ENCODE assay signal across 1 cellular context in the genomic region with DNA sequence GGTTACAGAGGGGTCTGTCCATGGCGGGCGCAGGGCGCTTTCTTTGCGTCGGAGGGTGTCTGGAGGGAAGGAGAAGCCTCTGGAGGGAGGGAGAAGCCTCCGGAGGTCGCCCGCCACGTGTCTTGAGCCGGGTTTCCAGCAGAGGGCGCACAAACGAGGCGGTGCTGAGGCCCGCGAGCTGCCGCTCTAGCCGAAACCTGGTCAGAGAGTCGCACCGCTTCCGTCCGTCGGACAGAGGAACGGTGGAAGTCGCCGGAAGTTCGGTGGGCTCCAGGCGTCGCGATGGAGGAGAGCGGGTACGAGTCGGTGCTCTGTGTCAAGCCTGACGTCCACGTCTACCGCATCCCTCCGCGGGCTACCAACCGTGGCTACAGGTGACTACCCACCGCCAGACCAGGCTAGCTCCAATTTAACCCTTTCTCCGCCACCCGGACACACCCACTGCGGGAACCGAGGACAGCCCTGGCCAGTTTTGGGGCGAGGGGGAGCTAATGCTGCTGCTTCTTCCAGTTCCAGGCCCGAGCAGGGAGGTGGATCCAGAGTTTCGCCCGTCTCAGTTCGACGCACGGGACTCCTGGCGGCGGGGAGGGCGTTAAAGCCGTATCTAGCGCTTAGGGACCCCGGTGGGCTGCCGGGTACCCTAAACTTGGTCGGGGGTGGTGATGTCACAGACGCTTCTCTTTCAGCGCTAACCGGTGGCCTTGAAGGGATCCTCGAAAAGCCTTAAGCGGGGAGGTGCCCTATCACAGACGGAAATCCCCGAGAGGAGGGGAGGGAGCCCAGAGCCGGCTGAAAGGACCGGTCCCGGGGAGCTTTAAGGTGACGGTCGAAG.
TF ChIP-seq lines count a peak whose summit lies in the region.

A gene with protein sequence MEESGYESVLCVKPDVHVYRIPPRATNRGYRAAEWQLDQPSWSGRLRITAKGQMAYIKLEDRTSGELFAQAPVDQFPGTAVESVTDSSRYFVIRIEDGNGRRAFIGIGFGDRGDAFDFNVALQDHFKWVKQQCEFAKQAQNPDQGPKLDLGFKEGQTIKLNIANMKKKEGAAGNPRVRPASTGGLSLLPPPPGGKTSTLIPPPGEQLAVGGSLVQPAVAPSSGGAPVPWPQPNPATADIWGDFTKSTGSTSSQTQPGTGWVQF (plus strand): TSS at position 245 of the 832 bp plus-strand sequence. CDS start 38 bp downstream, at position 283.

TF ChIP-seq in WTC11, 78 proteins besides CTCF, POLR2A, EP300 and RAD21 (continued from another document and continues in another):
- no peak for TF ChIP-seq OVOL2 (CRISPR knock-in tag; IDR thresholded peaks at IDR 0.05; ENCODE audit: borderline replicate concordance)
- no peak for TF ChIP-seq ATF1 (CRISPR knock-in tag; IDR thresholded peaks at IDR 0.05)
- TF ChIP-seq, protein P1, sequence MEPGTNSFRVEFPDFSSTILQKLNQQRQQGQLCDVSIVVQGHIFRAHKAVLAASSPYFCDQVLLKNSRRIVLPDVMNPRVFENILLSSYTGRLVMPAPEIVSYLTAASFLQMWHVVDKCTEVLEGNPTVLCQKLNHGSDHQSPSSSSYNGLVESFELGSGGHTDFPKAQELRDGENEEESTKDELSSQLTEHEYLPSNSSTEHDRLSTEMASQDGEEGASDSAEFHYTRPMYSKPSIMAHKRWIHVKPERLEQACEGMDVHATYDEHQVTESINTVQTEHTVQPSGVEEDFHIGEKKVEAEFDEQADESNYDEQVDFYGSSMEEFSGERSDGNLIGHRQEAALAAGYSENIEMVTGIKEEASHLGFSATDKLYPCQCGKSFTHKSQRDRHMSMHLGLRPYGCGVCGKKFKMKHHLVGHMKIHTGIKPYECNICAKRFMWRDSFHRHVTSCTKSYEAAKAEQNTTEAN (CRISPR knock-in tag; IDR thresholded peaks at IDR 0.05): no peak; the same call in 1 of the 2 replicates
- TF ChIP-seq ZBTB21 (CRISPR knock-in tag; IDR thresholded peaks at IDR 0.05; ENCODE audit: borderline replicate concordance): no peak
- TF ChIP-seq, protein P2, sequence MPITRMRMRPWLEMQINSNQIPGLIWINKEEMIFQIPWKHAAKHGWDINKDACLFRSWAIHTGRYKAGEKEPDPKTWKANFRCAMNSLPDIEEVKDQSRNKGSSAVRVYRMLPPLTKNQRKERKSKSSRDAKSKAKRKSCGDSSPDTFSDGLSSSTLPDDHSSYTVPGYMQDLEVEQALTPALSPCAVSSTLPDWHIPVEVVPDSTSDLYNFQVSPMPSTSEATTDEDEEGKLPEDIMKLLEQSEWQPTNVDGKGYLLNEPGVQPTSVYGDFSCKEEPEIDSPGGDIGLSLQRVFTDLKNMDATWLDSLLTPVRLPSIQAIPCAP (CRISPR knock-in tag; IDR thresholded peaks at IDR 0.05): no peak
- TF ChIP-seq, protein P3, sequence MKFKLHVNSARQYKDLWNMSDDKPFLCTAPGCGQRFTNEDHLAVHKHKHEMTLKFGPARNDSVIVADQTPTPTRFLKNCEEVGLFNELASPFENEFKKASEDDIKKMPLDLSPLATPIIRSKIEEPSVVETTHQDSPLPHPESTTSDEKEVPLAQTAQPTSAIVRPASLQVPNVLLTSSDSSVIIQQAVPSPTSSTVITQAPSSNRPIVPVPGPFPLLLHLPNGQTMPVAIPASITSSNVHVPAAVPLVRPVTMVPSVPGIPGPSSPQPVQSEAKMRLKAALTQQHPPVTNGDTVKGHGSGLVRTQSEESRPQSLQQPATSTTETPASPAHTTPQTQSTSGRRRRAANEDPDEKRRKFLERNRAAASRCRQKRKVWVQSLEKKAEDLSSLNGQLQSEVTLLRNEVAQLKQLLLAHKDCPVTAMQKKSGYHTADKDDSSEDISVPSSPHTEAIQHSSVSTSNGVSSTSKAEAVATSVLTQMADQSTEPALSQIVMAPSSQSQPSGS (CRISPR knock-in tag; IDR thresholded peaks at IDR 0.05; ENCODE audit: borderline replicate concordance, low read depth): no peak
- no peak for TF ChIP-seq FOXJ3 (CRISPR knock-in tag; IDR thresholded peaks at IDR 0.05; ENCODE audit: borderline replicate concordance)
- TF ChIP-seq, protein P4, sequence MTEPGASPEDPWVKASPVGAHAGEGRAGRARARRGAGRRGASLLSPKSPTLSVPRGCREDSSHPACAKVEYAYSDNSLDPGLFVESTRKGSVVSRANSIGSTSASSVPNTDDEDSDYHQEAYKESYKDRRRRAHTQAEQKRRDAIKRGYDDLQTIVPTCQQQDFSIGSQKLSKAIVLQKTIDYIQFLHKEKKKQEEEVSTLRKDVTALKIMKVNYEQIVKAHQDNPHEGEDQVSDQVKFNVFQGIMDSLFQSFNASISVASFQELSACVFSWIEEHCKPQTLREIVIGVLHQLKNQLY (CRISPR knock-in tag; IDR thresholded peaks at IDR 0.05): peak; percentile 28; the same call in 1 of the 2 replicates
- peak; percentile 88 for TF ChIP-seq ETV6 (CRISPR knock-in tag; IDR thresholded peaks at IDR 0.05)
- TF ChIP-seq ELF4 (CRISPR knock-in tag; IDR thresholded peaks at IDR 0.05; ENCODE audit: low read depth): no peak
- TF ChIP-seq IRF2 (CRISPR knock-in tag; IDR thresholded peaks at IDR 0.05; ENCODE audit: borderline replicate concordance, low read depth): no peak
- no peak; the same call in 1 of the 2 replicates for TF ChIP-seq CREB1 (CRISPR knock-in tag; IDR thresholded peaks at IDR 0.05)
- no peak for TF ChIP-seq MXD4 (CRISPR knock-in tag; IDR thresholded peaks at IDR 0.05; ENCODE audit: borderline replicate concordance)
- TF ChIP-seq, protein P5, sequence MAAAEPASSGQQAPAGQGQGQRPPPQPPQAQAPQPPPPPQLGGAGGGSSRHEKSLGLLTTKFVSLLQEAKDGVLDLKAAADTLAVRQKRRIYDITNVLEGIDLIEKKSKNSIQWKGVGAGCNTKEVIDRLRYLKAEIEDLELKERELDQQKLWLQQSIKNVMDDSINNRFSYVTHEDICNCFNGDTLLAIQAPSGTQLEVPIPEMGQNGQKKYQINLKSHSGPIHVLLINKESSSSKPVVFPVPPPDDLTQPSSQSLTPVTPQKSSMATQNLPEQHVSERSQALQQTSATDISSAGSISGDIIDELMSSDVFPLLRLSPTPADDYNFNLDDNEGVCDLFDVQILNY (CRISPR knock-in tag; IDR thresholded peaks at IDR 0.05): peak; percentile 59; the same call in 1 of the 2 replicates
- TF ChIP-seq, protein P6, sequence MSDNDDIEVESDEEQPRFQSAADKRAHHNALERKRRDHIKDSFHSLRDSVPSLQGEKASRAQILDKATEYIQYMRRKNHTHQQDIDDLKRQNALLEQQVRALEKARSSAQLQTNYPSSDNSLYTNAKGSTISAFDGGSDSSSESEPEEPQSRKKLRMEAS (CRISPR knock-in tag; IDR thresholded peaks at IDR 0.05): peak; percentile 97
- TF ChIP-seq, protein P7, sequence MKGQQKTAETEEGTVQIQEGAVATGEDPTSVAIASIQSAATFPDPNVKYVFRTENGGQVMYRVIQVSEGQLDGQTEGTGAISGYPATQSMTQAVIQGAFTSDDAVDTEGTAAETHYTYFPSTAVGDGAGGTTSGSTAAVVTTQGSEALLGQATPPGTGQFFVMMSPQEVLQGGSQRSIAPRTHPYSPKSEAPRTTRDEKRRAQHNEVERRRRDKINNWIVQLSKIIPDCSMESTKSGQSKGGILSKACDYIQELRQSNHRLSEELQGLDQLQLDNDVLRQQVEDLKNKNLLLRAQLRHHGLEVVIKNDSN (CRISPR knock-in tag; IDR thresholded peaks at IDR 0.05): peak; percentile 84
- TF ChIP-seq ZNF138 (CRISPR knock-in tag; conservative IDR thresholded peaks at IDR 0.05): no peak
- TF ChIP-seq, protein P8, sequence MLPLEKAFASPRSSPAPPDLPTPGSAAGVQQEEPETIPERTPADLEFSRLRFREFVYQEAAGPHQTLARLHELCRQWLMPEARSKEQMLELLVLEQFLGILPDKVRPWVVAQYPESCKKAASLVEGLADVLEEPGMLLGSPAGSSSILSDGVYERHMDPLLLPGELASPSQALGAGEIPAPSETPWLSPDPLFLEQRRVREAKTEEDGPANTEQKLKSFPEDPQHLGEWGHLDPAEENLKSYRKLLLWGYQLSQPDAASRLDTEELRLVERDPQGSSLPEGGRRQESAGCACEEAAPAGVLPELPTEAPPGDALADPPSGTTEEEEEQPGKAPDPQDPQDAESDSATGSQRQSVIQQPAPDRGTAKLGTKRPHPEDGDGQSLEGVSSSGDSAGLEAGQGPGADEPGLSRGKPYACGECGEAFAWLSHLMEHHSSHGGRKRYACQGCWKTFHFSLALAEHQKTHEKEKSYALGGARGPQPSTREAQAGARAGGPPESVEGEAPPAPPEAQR (CRISPR knock-in tag; IDR thresholded peaks at IDR 0.05): no peak
- TF ChIP-seq CBFB (CRISPR knock-in tag; IDR thresholded peaks at IDR 0.05; ENCODE audit: low read depth): no peak
- TF ChIP-seq NR3C1 (CRISPR knock-in tag; conservative IDR thresholded peaks at IDR 0.05; ENCODE audit: low read depth): no peak
- peak; percentile 84; the same call in 1 of the 2 replicates for TF ChIP-seq FOXP1 (CRISPR knock-in tag; IDR thresholded peaks at IDR 0.05; ENCODE audit: borderline replicate concordance)
- peak; percentile 89 for TF ChIP-seq CREM (CRISPR knock-in tag; IDR thresholded peaks at IDR 0.05)
- TF ChIP-seq, protein P9, sequence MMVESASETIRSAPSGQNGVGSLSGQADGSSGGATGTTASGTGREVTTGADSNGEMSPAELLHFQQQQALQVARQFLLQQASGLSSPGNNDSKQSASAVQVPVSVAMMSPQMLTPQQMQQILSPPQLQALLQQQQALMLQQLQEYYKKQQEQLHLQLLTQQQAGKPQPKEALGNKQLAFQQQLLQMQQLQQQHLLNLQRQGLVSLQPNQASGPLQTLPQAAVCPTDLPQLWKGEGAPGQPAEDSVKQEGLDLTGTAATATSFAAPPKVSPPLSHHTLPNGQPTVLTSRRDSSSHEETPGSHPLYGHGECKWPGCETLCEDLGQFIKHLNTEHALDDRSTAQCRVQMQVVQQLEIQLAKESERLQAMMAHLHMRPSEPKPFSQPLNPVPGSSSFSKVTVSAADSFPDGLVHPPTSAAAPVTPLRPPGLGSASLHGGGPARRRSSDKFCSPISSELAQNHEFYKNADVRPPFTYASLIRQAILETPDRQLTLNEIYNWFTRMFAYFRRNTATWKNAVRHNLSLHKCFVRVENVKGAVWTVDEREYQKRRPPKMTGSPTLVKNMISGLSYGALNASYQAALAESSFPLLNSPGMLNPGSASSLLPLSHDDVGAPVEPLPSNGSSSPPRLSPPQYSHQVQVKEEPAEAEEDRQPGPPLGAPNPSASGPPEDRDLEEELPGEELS (CRISPR knock-in tag; IDR thresholded peaks at IDR 0.05): peak; percentile 25; the same call in 1 of the 2 replicates
- TF ChIP-seq, protein P10, sequence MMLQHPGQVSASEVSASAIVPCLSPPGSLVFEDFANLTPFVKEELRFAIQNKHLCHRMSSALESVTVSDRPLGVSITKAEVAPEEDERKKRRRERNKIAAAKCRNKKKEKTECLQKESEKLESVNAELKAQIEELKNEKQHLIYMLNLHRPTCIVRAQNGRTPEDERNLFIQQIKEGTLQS (CRISPR knock-in tag; conservative IDR thresholded peaks at IDR 0.05): 0 out of 2 replicates have a peak, but pooled peaks have one; percentile 47
- TF ChIP-seq, protein P11, sequence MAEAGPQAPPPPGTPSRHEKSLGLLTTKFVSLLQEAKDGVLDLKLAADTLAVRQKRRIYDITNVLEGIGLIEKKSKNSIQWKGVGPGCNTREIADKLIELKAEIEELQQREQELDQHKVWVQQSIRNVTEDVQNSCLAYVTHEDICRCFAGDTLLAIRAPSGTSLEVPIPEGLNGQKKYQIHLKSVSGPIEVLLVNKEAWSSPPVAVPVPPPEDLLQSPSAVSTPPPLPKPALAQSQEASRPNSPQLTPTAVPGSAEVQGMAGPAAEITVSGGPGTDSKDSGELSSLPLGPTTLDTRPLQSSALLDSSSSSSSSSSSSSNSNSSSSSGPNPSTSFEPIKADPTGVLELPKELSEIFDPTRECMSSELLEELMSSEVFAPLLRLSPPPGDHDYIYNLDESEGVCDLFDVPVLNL (CRISPR knock-in tag; IDR thresholded peaks at IDR 0.05; ENCODE audit: borderline replicate concordance, low read depth): no peak
- peak; percentile 38; the same call in 1 of the 2 replicates for TF ChIP-seq ZNF423 (CRISPR knock-in tag; IDR thresholded peaks at IDR 0.05)
- TF ChIP-seq GTF2I (CRISPR knock-in tag; conservative IDR thresholded peaks at IDR 0.05): no peak
- TF ChIP-seq, protein P12, sequence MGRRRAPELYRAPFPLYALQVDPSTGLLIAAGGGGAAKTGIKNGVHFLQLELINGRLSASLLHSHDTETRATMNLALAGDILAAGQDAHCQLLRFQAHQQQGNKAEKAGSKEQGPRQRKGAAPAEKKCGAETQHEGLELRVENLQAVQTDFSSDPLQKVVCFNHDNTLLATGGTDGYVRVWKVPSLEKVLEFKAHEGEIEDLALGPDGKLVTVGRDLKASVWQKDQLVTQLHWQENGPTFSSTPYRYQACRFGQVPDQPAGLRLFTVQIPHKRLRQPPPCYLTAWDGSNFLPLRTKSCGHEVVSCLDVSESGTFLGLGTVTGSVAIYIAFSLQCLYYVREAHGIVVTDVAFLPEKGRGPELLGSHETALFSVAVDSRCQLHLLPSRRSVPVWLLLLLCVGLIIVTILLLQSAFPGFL (CRISPR knock-in tag; IDR thresholded peaks at IDR 0.05; ENCODE audit: borderline replicate concordance): 0 out of 2 replicates have a peak, but pooled peaks have one; percentile 41
- TF ChIP-seq, protein P13, sequence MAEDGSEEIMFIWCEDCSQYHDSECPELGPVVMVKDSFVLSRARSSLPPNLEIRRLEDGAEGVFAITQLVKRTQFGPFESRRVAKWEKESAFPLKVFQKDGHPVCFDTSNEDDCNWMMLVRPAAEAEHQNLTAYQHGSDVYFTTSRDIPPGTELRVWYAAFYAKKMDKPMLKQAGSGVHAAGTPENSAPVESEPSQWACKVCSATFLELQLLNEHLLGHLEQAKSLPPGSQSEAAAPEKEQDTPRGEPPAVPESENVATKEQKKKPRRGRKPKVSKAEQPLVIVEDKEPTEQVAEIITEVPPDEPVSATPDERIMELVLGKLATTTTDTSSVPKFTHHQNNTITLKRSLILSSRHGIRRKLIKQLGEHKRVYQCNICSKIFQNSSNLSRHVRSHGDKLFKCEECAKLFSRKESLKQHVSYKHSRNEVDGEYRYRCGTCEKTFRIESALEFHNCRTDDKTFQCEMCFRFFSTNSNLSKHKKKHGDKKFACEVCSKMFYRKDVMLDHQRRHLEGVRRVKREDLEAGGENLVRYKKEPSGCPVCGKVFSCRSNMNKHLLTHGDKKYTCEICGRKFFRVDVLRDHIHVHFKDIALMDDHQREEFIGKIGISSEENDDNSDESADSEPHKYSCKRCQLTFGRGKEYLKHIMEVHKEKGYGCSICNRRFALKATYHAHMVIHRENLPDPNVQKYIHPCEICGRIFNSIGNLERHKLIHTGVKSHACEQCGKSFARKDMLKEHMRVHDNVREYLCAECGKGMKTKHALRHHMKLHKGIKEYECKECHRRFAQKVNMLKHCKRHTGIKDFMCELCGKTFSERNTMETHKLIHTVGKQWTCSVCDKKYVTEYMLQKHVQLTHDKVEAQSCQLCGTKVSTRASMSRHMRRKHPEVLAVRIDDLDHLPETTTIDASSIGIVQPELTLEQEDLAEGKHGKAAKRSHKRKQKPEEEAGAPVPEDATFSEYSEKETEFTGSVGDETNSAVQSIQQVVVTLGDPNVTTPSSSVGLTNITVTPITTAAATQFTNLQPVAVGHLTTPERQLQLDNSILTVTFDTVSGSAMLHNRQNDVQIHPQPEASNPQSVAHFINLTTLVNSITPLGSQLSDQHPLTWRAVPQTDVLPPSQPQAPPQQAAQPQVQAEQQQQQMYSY (CRISPR knock-in tag; IDR thresholded peaks at IDR 0.05): peak; percentile 29; the same call in 1 of the 2 replicates
- TF ChIP-seq ZNF219 (CRISPR knock-in tag; IDR thresholded peaks at IDR 0.05; ENCODE audit: borderline replicate concordance): no peak
- TF ChIP-seq ZNF263 (CRISPR knock-in tag; IDR thresholded peaks at IDR 0.05; ENCODE audit: low read depth): no peak
- no peak for TF ChIP-seq RORB (CRISPR knock-in tag; IDR thresholded peaks at IDR 0.05)
- no peak for TF ChIP-seq NR1H2 (CRISPR knock-in tag; IDR thresholded peaks at IDR 0.05)
- TF ChIP-seq ZNF317 (CRISPR knock-in tag; IDR thresholded peaks at IDR 0.05; ENCODE audit: borderline replicate concordance, low read depth): 0 out of 2 replicates have a peak, but pooled peaks have one; percentile 36
- TF ChIP-seq TEAD4 (CRISPR knock-in tag; IDR thresholded peaks at IDR 0.05): no peak
- no peak for TF ChIP-seq TP53 (CRISPR knock-in tag; IDR thresholded peaks at IDR 0.05)
- TF ChIP-seq ZNF232 (CRISPR knock-in tag; IDR thresholded peaks at IDR 0.05): peak; percentile 60; the same call in 1 of the 2 replicates
- TF ChIP-seq TEAD1 (CRISPR knock-in tag; IDR thresholded peaks at IDR 0.05): peak; percentile 83
